ENCODE assay signal across 21 cellular contexts in the genomic region with DNA sequence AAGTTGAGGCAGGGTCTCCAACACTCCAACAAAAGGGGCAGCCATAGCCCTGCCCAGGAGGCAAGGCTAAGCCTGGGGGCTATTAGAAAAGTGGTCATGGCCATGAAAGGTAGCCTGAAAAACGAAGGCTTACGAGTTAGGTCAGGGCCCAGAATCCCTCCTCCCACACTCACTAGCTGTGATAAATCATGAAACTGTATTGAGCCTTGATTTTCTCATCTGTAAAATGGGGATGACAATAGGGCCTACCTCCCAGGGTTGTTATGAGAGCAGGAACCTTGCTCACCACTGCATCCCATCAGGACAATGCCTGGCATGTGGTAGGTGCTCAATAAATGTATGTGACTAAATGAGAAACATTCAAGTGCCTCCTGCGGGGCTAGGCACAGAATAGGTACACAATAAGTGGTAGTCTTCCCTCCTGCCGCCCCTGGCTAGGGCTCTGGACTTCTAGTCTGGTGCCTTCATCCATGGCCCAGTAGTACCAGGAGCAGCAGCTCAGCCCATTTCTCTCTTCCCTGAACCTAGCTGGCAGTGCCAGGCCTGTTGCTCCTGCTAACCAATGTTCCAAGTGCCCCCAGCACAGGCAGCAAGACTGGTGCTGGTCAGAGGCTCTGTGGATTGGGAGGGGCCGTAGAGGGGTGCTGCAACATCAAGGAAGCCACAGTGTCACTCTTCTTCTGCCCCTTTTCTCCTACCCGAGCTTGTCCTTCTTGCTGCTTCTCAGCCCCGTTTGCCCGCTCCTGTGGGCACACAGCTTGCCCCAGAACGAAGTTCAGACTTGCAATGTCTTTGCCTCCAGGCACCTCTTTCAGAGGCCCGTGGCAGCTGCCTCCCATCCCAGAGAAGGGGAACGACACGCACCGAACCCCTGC. TPM values are rescaled to one million over a fixed set of nuclear protein-coding genes. Genes with fewer than 3 reads are reported as not detected.
DNase-seq lines count a peak whose midpoint lies in the region; ATAC-seq, FAIRE-seq and TF ChIP-seq lines count a peak whose summit lies in the region.
"Had no signal": no experiment of that assay in that cellular context is flagged by ENCODE, and none has a peak within 500 bp of the region (broad histone marks: within the 10 kb centered on the region; RNA-seq: fewer than 3 reads in every experiment).

No MANE protein-coding gene starts in this region.

- TF ChIP-seq CTCF in HepG2 (CRISPR knock-in tag; IDR thresholded peaks at IDR 0.05) (no peak), right lobe of liver (IDR thresholded peaks at IDR 0.05) (no peak), H1 (IDR thresholded peaks at IDR 0.05; ENCODE audit: control extremely low read depth in 1 of 3, insufficient read depth in 1 of 3, low read depth in 1 of 3, low read length in 3 of 3) (no peak)

- peaks cover 10 to 35% of the 10 kb centered on the region in 2 experiments for H3K36me3 ChIP-seq in HepG2 (replicated peaks in 1 of 2; ENCODE audit: control insufficient read depth in 1 of 2, insufficient read depth in 2 of 2, low read length in 2 of 2)
- H3K36me3 ChIP-seq in right lobe of liver = no peaks in the 10 kb centered on the region
- no peaks in the 10 kb centered on the region for H3K36me3 ChIP-seq in H1 (ENCODE audit: control insufficient read depth in 2 of 4, insufficient read depth in 4 of 4, low read length in 3 of 4)
- H3K36me3 ChIP-seq in neuronal stem cell (replicated peaks in 1 of 2; ENCODE audit: control insufficient read depth in 2 of 2, insufficient read depth in 2 of 2, low read length in 2 of 2) = no peaks in the 10 kb centered on the region
- H3K36me3 ChIP-seq: SJSA1 had no signal

- H2AFZ ChIP-seq in HepG2 (ENCODE audit: low read length) (no peak overlapping the region), H1 (ENCODE audit: low read length) (no peak overlapping the region), neuronal stem cell (ENCODE audit: low read length) (no peak overlapping the region)

- H3K18ac ChIP-seq in H1 (ENCODE audit: extremely low read depth, low read length) (no peak overlapping the region), neuronal stem cell (ENCODE audit: low read length) (peak overlapping the region; percentile 48)

- H2BK12ac ChIP-seq in H1 (ENCODE audit: low read depth, low read length) (no peak overlapping the region), neuronal stem cell (ENCODE audit: low read length) (no peak overlapping the region)

- ATAC-seq in HepG2 (no peak), right lobe of liver (no peak)

- H3K27me3 ChIP-seq in HepG2 (ENCODE audit: control insufficient read depth in 1 of 2, insufficient read depth in 2 of 2, low read length in 2 of 2) (no peaks in the 10 kb centered on the region), right lobe of liver (no peaks in the 10 kb centered on the region), H1 (replicated peaks in 1 of 4; ENCODE audit: control insufficient read depth in 3 of 4, extremely low read depth in 1 of 4, insufficient read depth in 3 of 4, low read length in 3 of 4) (no peaks in the 10 kb centered on the region), neuronal stem cell (ENCODE audit: control insufficient read depth in 3 of 3, insufficient read depth in 3 of 3, low read depth in 1 of 3, low read length in 3 of 3) (no peaks in the 10 kb centered on the region)
- H3K27me3 ChIP-seq: SJSA1 had no signal

- H3K4ac ChIP-seq in H1 (replicated peaks; ENCODE audit: insufficient read length, low read depth, low read length) (no peak overlapping the region), neuronal stem cell (ENCODE audit: low read length) (no peak overlapping the region)

- intact Hi-C loops in HepG2 (cut with micrococcal nuclease; ENCODE audit: unreplicated experiment) = loop anchor here (2.0 kb wide), 1 partner anchor 75 kb away; no protein-coding TSS in a partner anchor
- intact Hi-C loops in right lobe of liver (cut with DNase I) = loop anchor here (5.0 to 10.0 kb wide), 2 partner anchors 137 to 145 kb away; no protein-coding TSS in a partner anchor
- intact Hi-C loops in cardiac septum (cut with DNase I) = no loop called here

- DNase-seq in HepG2 (ENCODE audit: low spot score) = no peak
- DNase-seq in right lobe of liver = no peak
- DNase-seq in H1 (ENCODE audit: low read depth in 1 of 2, low spot score in 2 of 2) = no peak
- no peak for DNase-seq in neuronal stem cell (ENCODE audit: low spot score)
- DNase-seq in occipital lobe (lab: John Stamatoyannopoulos, UW) = no peak
- no peak for DNase-seq in NCI-H128 (lab: John Stamatoyannopoulos, UW; ENCODE audit: unreplicated experiment)
- no peak for DNase-seq in NCI-H146 (lab: John Stamatoyannopoulos, UW)
- no peak for DNase-seq in cardiac septum (ENCODE audit: low spot score)
- DNase-seq: DND-41, MV-4-11, NCI-H1417 treated with DMSO at 0.1 percent for 48 hours, NCI-H2029, NCI-H2171, NCI-H446, NCI-H748 treated with DMSO at 0.1 percent for 48 hours, OCI-M1 had no signal

- no peaks in the 10 kb centered on the region for H3K23me2 ChIP-seq in H1 (ENCODE audit: low read depth, low read length)

- H2BK15ac ChIP-seq in H1 (ENCODE audit: low read length) (no peak overlapping the region), neuronal stem cell (ENCODE audit: low read length) (no peak overlapping the region)

- TF ChIP-seq EP300 in HepG2 (IDR thresholded peaks at IDR 0.05; ENCODE audit: low read depth in 2 of 2, low read length in 2 of 2) (no peak), HepG2 (CRISPR knock-in tag; IDR thresholded peaks at IDR 0.05; ENCODE audit: borderline replicate concordance) (no peak), H1 (IDR thresholded peaks at IDR 0.05; ENCODE audit: borderline replicate concordance in 1 of 2, low read depth in 2 of 2, low read length in 2 of 2) (no peak)

- H3K4me1 ChIP-seq in HepG2 (ENCODE audit: insufficient read depth, low read length) (peaks cover 51% of the 10 kb centered on the region), right lobe of liver (peaks cover 0 to 9% (median 4%) of the 10 kb centered on the region in 4 donors), H1 (replicated peaks in 1 of 4; ENCODE audit: control insufficient read depth in 3 of 4, insufficient read depth in 4 of 4, low read length in 3 of 4) (peaks cover 0 to 10% (median 2%) of the 10 kb centered on the region in 4 experiments; a peak in 4 of 7 replicates), neuronal stem cell (ENCODE audit: control insufficient read depth in 2 of 2, insufficient read depth in 1 of 2, low read depth in 1 of 2, low read length in 2 of 2) (peaks cover 5 to 15% of the 10 kb centered on the region in 2 donors)
- H3K4me1 ChIP-seq: SJSA1 had no signal

- TF ChIP-seq RAD21 in HepG2 (CRISPR knock-in tag; IDR thresholded peaks at IDR 0.05) (no peak), H1 (IDR thresholded peaks at IDR 0.05 in 1 of 2, conservative IDR thresholded peaks at IDR 0.05 in 1 of 2; ENCODE audit: low read depth in 2 of 2, low read length in 2 of 2) (no peak)

- H3K79me1 ChIP-seq in H1 (ENCODE audit: low read depth, low read length) (no peaks in the 10 kb centered on the region), neuronal stem cell (ENCODE audit: low read depth, low read length) (no peaks in the 10 kb centered on the region)

- H3K27ac ChIP-seq in HepG2 (ENCODE audit: extremely low read length, insufficient read depth, low read length) (no peak overlapping the region), right lobe of liver (no peak overlapping the region), H1 (ENCODE audit: low read depth, low read length) (no peak overlapping the region), neuronal stem cell (replicated peaks; ENCODE audit: low read length) (no peak overlapping the region)
- H3K27ac ChIP-seq: SJSA1 had no signal

- H3K14ac ChIP-seq in H1 (ENCODE audit: insufficient read length) (no peak overlapping the region), neuronal stem cell (ENCODE audit: low read length) (no peak overlapping the region)

- no peak overlapping the region for H2BK20ac ChIP-seq in H1 (ENCODE audit: low read length)

- H3K4me2 ChIP-seq in HepG2 (ENCODE audit: low read depth, low read length) = no peak overlapping the region
- no peak overlapping the region for H3K4me2 ChIP-seq in H1 (ENCODE audit: insufficient read depth in 1 of 2, low read depth in 2 of 2, low read length in 2 of 2)
- H3K4me2 ChIP-seq in neuronal stem cell (ENCODE audit: insufficient read depth, low read length, poor library complexity, severe bottlenecking) = no peak overlapping the region

- H3K9me3 ChIP-seq in HepG2 (ENCODE audit: low read length) = no peaks in the 10 kb centered on the region
- H3K9me3 ChIP-seq in right lobe of liver = no peaks in the 10 kb centered on the region
- no peaks in the 10 kb centered on the region for H3K9me3 ChIP-seq in H1 (ENCODE audit: insufficient read depth in 2 of 2, low read depth in 1 of 2, low read length in 1 of 2)
- H3K9me3 ChIP-seq in neuronal stem cell (replicated peaks in 1 of 2; ENCODE audit: control insufficient read depth in 2 of 2, insufficient read depth in 1 of 2, low read depth in 1 of 2, low read length in 2 of 2) = no peaks in the 10 kb centered on the region
- H3K9me3 ChIP-seq: SJSA1 had no signal

- H2BK120ac ChIP-seq in H1 (replicated peaks; ENCODE audit: low read depth, low read length) = no peak overlapping the region
- H2BK120ac ChIP-seq in neuronal stem cell (ENCODE audit: low read depth, low read length) = no peak overlapping the region

- no peak overlapping the region for H3K56ac ChIP-seq in H1 (replicated peaks; ENCODE audit: insufficient read length, low read depth, low read length)

- H4K91ac ChIP-seq in H1 (replicated peaks; ENCODE audit: insufficient read length, low read length) (no peak overlapping the region), neuronal stem cell (ENCODE audit: low read depth, low read length, poor library complexity) (no peak overlapping the region)

- 99% methylated on average over 12 of the region's 13 CpGs for WGBS in HepG2 (ENCODE audit: low lambda C conversion rate)
- 66% methylated on average over 5 of the region's 13 CpGs for WGBS in right lobe of liver (ENCODE audit: insufficient coverage, low coverage, low lambda C conversion rate, missing lambda C conversion rate)
- WGBS in H1 (ENCODE audit: extremely low coverage in 1 of 2, insufficient coverage in 1 of 2, insufficient read length in 1 of 2, insufficient replicate concordance in 2 of 2, low coverage in 1 of 2, low lambda C conversion rate in 2 of 2, missing lambda C conversion rate in 1 of 2), 2 experiments = 83% methylated on average over 12 of the region's 13 CpGs; no CpG with 5 or more reads in 1 of the 2 experiments
- WGBS in neuronal stem cell (ENCODE audit: extremely low coverage in 2 of 2, insufficient read length in 2 of 2, insufficient replicate concordance in 1 of 2), 2 donors = no CpG with 5 or more reads among the region's 13 CpGs

- H4K8ac ChIP-seq in H1 (ENCODE audit: extremely low read depth, insufficient read depth, low read length) (peak overlapping the region; percentile 12), neuronal stem cell (ENCODE audit: low read depth, low read length) (no peak overlapping the region)

- in situ Hi-C loops in HepG2 (cut with HindIII; ENCODE audit: extremely low pct_ligation_motif_present, low pct_unique_long_range_greater_than_20kb) = no loop called here

- no TSS peak for BruUV-seq in HepG2 (replicated peaks; lab: Mats Ljungman, UMichigan)

- FAIRE-seq in HepG2 (lab: Jason Lieb, UNC) (no peak), H1 (lab: Jason Lieb, UNC) (no peak)
- FAIRE-seq: G401.6, H54 had no signal

- CTCF ChIA-PET in HepG2 (lab: Yijun Ruan, JAX; ENCODE audit: low intra/inter-chr PET ratio, low total read pairs) = no interaction called here
- CTCF ChIA-PET in H1 (lab: Charles Lee; ENCODE audit: partially characterized antibody) = interaction anchor here (0.6 to 11.9 kb wide), 20 partner anchors 7 to 141 kb away, joined by 3 to 146 read pairs (median 8); partner anchors contain the start of genes EIF2B2 and PGF

- TF ChIP-seq POLR2A in HepG2 (IDR thresholded peaks at IDR 0.05; ENCODE audit: insufficient read depth in 1 of 2, low read depth in 2 of 2, low read length in 2 of 2) (no peak), right lobe of liver (IDR thresholded peaks at IDR 0.05) (no peak), H1 (IDR thresholded peaks at IDR 0.05; ENCODE audit: control extremely low read depth in 1 of 2, low read depth in 2 of 2, low read length in 2 of 2) (no peak)

- H3K9ac ChIP-seq in HepG2 (ENCODE audit: insufficient read depth, low read depth, low read length) (no peak overlapping the region), H1 (replicated peaks in 1 of 4; ENCODE audit: extremely low read depth in 1 of 4, low read depth in 3 of 4, low read length in 3 of 4) (no peak overlapping the region), neuronal stem cell (ENCODE audit: low read depth, low read length, poor library complexity) (no peak overlapping the region)

- H2BK5ac ChIP-seq in H1 (ENCODE audit: low read depth, low read length) (no peak overlapping the region), neuronal stem cell (ENCODE audit: low read length) (no peak overlapping the region)

- POLR2A ChIA-PET in HepG2 (lab: Yijun Ruan, JAX) (no interaction called here), H1 (lab: Charles Lee; ENCODE audit: partially characterized antibody) (interaction anchor here (0.8 to 1.6 kb wide), 4 partner anchors 9 to 41 kb away, joined by 3 to 4 read pairs (median 3); partner anchors contain the start of gene RPS6KL1)

- H2AK5ac ChIP-seq in H1 (ENCODE audit: low read depth, low read length) (no peak overlapping the region), neuronal stem cell (ENCODE audit: low read depth, low read length) (peak overlapping the region; percentile 22)

- H3K79me2 ChIP-seq in HepG2 (ENCODE audit: insufficient read depth, low read length) (peaks cover 3% of the 10 kb centered on the region), H1 (ENCODE audit: control insufficient read depth in 1 of 2, insufficient read depth in 2 of 2, low read length in 2 of 2) (no peaks in the 10 kb centered on the region)

- H3K4me3 ChIP-seq in HepG2 (replicated peaks in 1 of 3; ENCODE audit: insufficient read depth in 1 of 3, low read depth in 2 of 3, low read length in 3 of 3) = no peak overlapping the region
- no peak overlapping the region for H3K4me3 ChIP-seq in right lobe of liver
- no peak overlapping the region for H3K4me3 ChIP-seq in H1 (ENCODE audit: extremely low read depth in 1 of 4, insufficient read depth in 2 of 4, low read depth in 3 of 4, low read length in 4 of 4)
- H3K4me3 ChIP-seq in neuronal stem cell (ENCODE audit: low read length in 2 of 2) = no peak overlapping the region
- H3K4me3 ChIP-seq: SJSA1 had no signal

- no peak overlapping the region for H3K23ac ChIP-seq in H1 (ENCODE audit: insufficient read length)
- H3K23ac ChIP-seq in neuronal stem cell (ENCODE audit: low read depth, low read length, poor library complexity) = no peak overlapping the region

- H4K5ac ChIP-seq in H1 (ENCODE audit: insufficient read length, low read depth, low read length) = no peak overlapping the region

- H4K20me1 ChIP-seq in HepG2 (ENCODE audit: insufficient read depth, low read length) (no peaks in the 10 kb centered on the region; the same call in 1 of the 2 replicates), H1 (replicated peaks in 1 of 2; ENCODE audit: control insufficient read depth in 1 of 2, insufficient read depth in 2 of 2, low read length in 2 of 2) (no peaks in the 10 kb centered on the region)

RNA-seq across cellular contexts. Expression of gene PGF, which starts 7.8 kb away (rescaled TPM):
- total RNA-seq in HepG2 (2016; rRNA removed; fragmentation: Illumina TruSeq; extraction: Trizol) = 20.3 and 27.5 TPM in 2 replicates
- total RNA-seq in HepG2 (2016; cell fraction: cytosol; rRNA removed; fragmentation: Illumina TruSeq; extraction: Trizol; ENCODE audit: low read depth) = 13.0 and 16.2 TPM in 2 replicates
- total RNA-seq in HepG2 (2016; cell fraction: insoluble cytoplasmic fraction; rRNA removed; fragmentation: Illumina TruSeq; extraction: Trizol) = 17.4 and 28.0 TPM in 2 replicates
- 29.3 and 35.9 TPM in 2 replicates for total RNA-seq in HepG2 (2016; cell fraction: membrane; rRNA removed; fragmentation: Illumina TruSeq; extraction: Trizol)
- total RNA-seq in HepG2 (2016; cell fraction: nucleus; rRNA removed; fragmentation: Illumina TruSeq; extraction: Trizol) = 17.6 and 20.1 TPM in 2 replicates
- 10.7 and 15.9 TPM in 2 replicates for polyA plus RNA-seq in HepG2 (2011; rRNA removed)
- polyA plus RNA-seq in HepG2 (2011; cell fraction: cytosol; rRNA removed) = 10.4 and 12.8 TPM in 2 replicates
- 16.7 and 17.3 TPM in 2 replicates for polyA plus RNA-seq in HepG2 (2011; cell fraction: nucleus; rRNA removed)
- 12.1 and 22.6 TPM in 2 replicates for polyA plus RNA-seq in HepG2 (2012)
- 11.5 and 14.9 TPM in 2 replicates for polyA plus RNA-seq in HepG2 (2016; cell fraction: cytosol; fragmentation: Illumina TruSeq; extraction: Trizol; ENCODE audit: low read depth)
- polyA plus RNA-seq in HepG2 (2016; cell fraction: insoluble cytoplasmic fraction; fragmentation: Illumina TruSeq; extraction: Trizol; ENCODE audit: low read depth) = 21.6 and 21.8 TPM in 2 replicates
- 24.0 and 29.9 TPM in 2 replicates for polyA plus RNA-seq in HepG2 (2016; cell fraction: membrane; fragmentation: Illumina TruSeq; extraction: Trizol; ENCODE audit: low read depth)
- polyA plus RNA-seq in HepG2 (2016; cell fraction: nucleus; fragmentation: Illumina TruSeq; extraction: Trizol; ENCODE audit: insufficient read depth, low read depth) = 31.6 and 33.1 TPM in 2 replicates
- polyA minus RNA-seq in HepG2 (2011; rRNA and poly(A)+ RNA removed; ENCODE audit: low replicate concordance) = 0.12 and 15.6 TPM in 2 replicates
- polyA minus RNA-seq in HepG2 (2011; cell fraction: cytosol; rRNA and poly(A)+ RNA removed) = 9.2 and 10.9 TPM in 2 replicates
- polyA minus RNA-seq in HepG2 (2011; cell fraction: nucleus; rRNA and poly(A)+ RNA removed) = 12.9 and 21.1 TPM in 2 replicates
- 1 to 10 TPM in 5 of 6 experiments, under 1 TPM in 1; 0.55 to 4.2 (median 2.1) TPM for total RNA-seq in right lobe of liver
- total RNA-seq in H1 (2021; fragmentation: NEBNext Ultra II Directional; extraction: Animal tissue kit (Norgen Biotek cat#: 25700)) = 3.9 and 4.1 TPM in 2 replicates
- 2.1 and 2.8 TPM in 2 replicates for polyA plus RNA-seq in H1 (2011; rRNA removed)
- 2.3 TPM for polyA plus RNA-seq in H1 (2011; cell fraction: cytosol; rRNA removed)
- 4.3 TPM for polyA plus RNA-seq in H1 (2011; cell fraction: nucleus; rRNA removed)
- polyA plus RNA-seq in H1 (2012, experiment 1 of 2) = 2.1 to 3.3 TPM (median 2.9 TPM) in 4 replicates
- polyA plus RNA-seq in H1 (2012, experiment 2 of 2) = 2.8 TPM
- 2.9 TPM for polyA plus RNA-seq in H1 (2013, experiment 1 of 2)
- polyA plus RNA-seq in H1 (2013, experiment 2 of 2) = 3.1 TPM
- polyA minus RNA-seq in H1 (2011; rRNA and poly(A)+ RNA removed) = 1.2 and 1.7 TPM in 2 replicates
- 4.0 TPM for polyA minus RNA-seq in H1 (2011; cell fraction: cytosol; rRNA and poly(A)+ RNA removed)
- polyA minus RNA-seq in H1 (2011; cell fraction: nucleus; rRNA and poly(A)+ RNA removed) = 8.7 TPM
- 0.53 TPM for polyA plus RNA-seq in neuronal stem cell (2013, experiment 1 of 2)
- polyA plus RNA-seq in neuronal stem cell (2013, experiment 2 of 2) = 0.69 TPM
- total RNA-seq in occipital lobe = 2.0 TPM
- total RNA-seq in cardiac septum = 9.4 TPM
- polyA plus RNA-seq: IgD-negative memory B cell had no signal

RNA-seq across cellular contexts. Expression of gene RPS6KL1, which starts 24.5 kb away (rescaled TPM):
- 8.1 and 11.5 TPM in 2 replicates for total RNA-seq in HepG2 (2016; rRNA removed; fragmentation: Illumina TruSeq; extraction: Trizol)
- total RNA-seq in HepG2 (2016; cell fraction: cytosol; rRNA removed; fragmentation: Illumina TruSeq; extraction: Trizol; ENCODE audit: low read depth) = 2.4 and 2.7 TPM in 2 replicates
- 5.4 and 11.9 TPM in 2 replicates for total RNA-seq in HepG2 (2016; cell fraction: insoluble cytoplasmic fraction; rRNA removed; fragmentation: Illumina TruSeq; extraction: Trizol)
- total RNA-seq in HepG2 (2016; cell fraction: membrane; rRNA removed; fragmentation: Illumina TruSeq; extraction: Trizol) = 6.9 and 7.9 TPM in 2 replicates
- total RNA-seq in HepG2 (2016; cell fraction: nucleus; rRNA removed; fragmentation: Illumina TruSeq; extraction: Trizol) = 12.4 and 16.2 TPM in 2 replicates
- polyA plus RNA-seq in HepG2 (2011; rRNA removed) = 6.5 and 10.3 TPM in 2 replicates
- 3.2 and 3.9 TPM in 2 replicates for polyA plus RNA-seq in HepG2 (2011; cell fraction: cytosol; rRNA removed)
- 23.6 and 25.1 TPM in 2 replicates for polyA plus RNA-seq in HepG2 (2011; cell fraction: nucleus; rRNA removed)
- 4.9 and 11.7 TPM in 2 replicates for polyA plus RNA-seq in HepG2 (2012)
- 1.2 and 1.7 TPM in 2 replicates for polyA plus RNA-seq in HepG2 (2016; cell fraction: cytosol; fragmentation: Illumina TruSeq; extraction: Trizol; ENCODE audit: low read depth)
- polyA plus RNA-seq in HepG2 (2016; cell fraction: insoluble cytoplasmic fraction; fragmentation: Illumina TruSeq; extraction: Trizol; ENCODE audit: low read depth) = 3.7 and 6.7 TPM in 2 replicates
- 2.9 and 4.2 TPM in 2 replicates for polyA plus RNA-seq in HepG2 (2016; cell fraction: membrane; fragmentation: Illumina TruSeq; extraction: Trizol; ENCODE audit: low read depth)
- 20.2 and 23.1 TPM in 2 replicates for polyA plus RNA-seq in HepG2 (2016; cell fraction: nucleus; fragmentation: Illumina TruSeq; extraction: Trizol; ENCODE audit: insufficient read depth, low read depth)
- 8.7 and 18.6 TPM in 2 replicates for polyA minus RNA-seq in HepG2 (2011; rRNA and poly(A)+ RNA removed; ENCODE audit: low replicate concordance)
- 2.4 and 3.3 TPM in 2 replicates for polyA minus RNA-seq in HepG2 (2011; cell fraction: cytosol; rRNA and poly(A)+ RNA removed)
- polyA minus RNA-seq in HepG2 (2011; cell fraction: nucleus; rRNA and poly(A)+ RNA removed) = 12.1 and 17.3 TPM in 2 replicates
- 1 to 10 TPM; 3.9 to 7.9 (median 4.9) TPM for total RNA-seq in right lobe of liver
- total RNA-seq in H1 (2021; fragmentation: NEBNext Ultra II Directional; extraction: Animal tissue kit (Norgen Biotek cat#: 25700)) = 11.3 and 13.8 TPM in 2 replicates
- 9.4 and 9.8 TPM in 2 replicates for polyA plus RNA-seq in H1 (2011; rRNA removed)
- 13.9 TPM for polyA plus RNA-seq in H1 (2011; cell fraction: cytosol; rRNA removed)
- polyA plus RNA-seq in H1 (2011; cell fraction: nucleus; rRNA removed) = 45.2 TPM
- polyA plus RNA-seq in H1 (2012, experiment 1 of 2) = 9.3 to 19.0 TPM (median 15.0 TPM) in 4 replicates
- polyA plus RNA-seq in H1 (2012, experiment 2 of 2) = 5.9 TPM
- 6.5 TPM for polyA plus RNA-seq in H1 (2013, experiment 1 of 2)
- polyA plus RNA-seq in H1 (2013, experiment 2 of 2) = 5.4 TPM
- polyA minus RNA-seq in H1 (2011; rRNA and poly(A)+ RNA removed) = 21.4 and 21.5 TPM in 2 replicates
- polyA minus RNA-seq in H1 (2011; cell fraction: cytosol; rRNA and poly(A)+ RNA removed) = 7.9 TPM
- 25.7 TPM for polyA minus RNA-seq in H1 (2011; cell fraction: nucleus; rRNA and poly(A)+ RNA removed)
- polyA plus RNA-seq in neuronal stem cell (2013, experiment 1 of 2) = 4.4 TPM
- polyA plus RNA-seq in neuronal stem cell (2013, experiment 2 of 2) = 4.9 TPM
- total RNA-seq in occipital lobe = 26.5 TPM
- total RNA-seq in cardiac septum = 19.8 TPM
- total RNA-seq: A172, SJSA1 had no signal

RNA-seq across cellular contexts. Expression of gene EIF2B2, which starts 55.1 kb away (rescaled TPM):
- total RNA-seq in HepG2 (2016; rRNA removed; fragmentation: Illumina TruSeq; extraction: Trizol) = 54.4 and 80.9 TPM in 2 replicates
- total RNA-seq in HepG2 (2016; cell fraction: cytosol; rRNA removed; fragmentation: Illumina TruSeq; extraction: Trizol; ENCODE audit: low read depth) = 10.9 and 15.6 TPM in 2 replicates
- total RNA-seq in HepG2 (2016; cell fraction: insoluble cytoplasmic fraction; rRNA removed; fragmentation: Illumina TruSeq; extraction: Trizol) = 56.6 and 74.9 TPM in 2 replicates
- total RNA-seq in HepG2 (2016; cell fraction: membrane; rRNA removed; fragmentation: Illumina TruSeq; extraction: Trizol) = 18.1 and 24.3 TPM in 2 replicates
- total RNA-seq in HepG2 (2016; cell fraction: nucleus; rRNA removed; fragmentation: Illumina TruSeq; extraction: Trizol) = 26.5 and 26.8 TPM in 2 replicates
- polyA plus RNA-seq in HepG2 (2011; rRNA removed) = 71.7 and 78.6 TPM in 2 replicates
- 69.7 and 85.2 TPM in 2 replicates for polyA plus RNA-seq in HepG2 (2011; cell fraction: cytosol; rRNA removed)
- polyA plus RNA-seq in HepG2 (2011; cell fraction: nucleus; rRNA removed) = 27.5 and 29.1 TPM in 2 replicates
- polyA plus RNA-seq in HepG2 (2012) = 33.6 and 54.0 TPM in 2 replicates
- 19.8 and 22.0 TPM in 2 replicates for polyA plus RNA-seq in HepG2 (2016; cell fraction: cytosol; fragmentation: Illumina TruSeq; extraction: Trizol; ENCODE audit: low read depth)
- polyA plus RNA-seq in HepG2 (2016; cell fraction: insoluble cytoplasmic fraction; fragmentation: Illumina TruSeq; extraction: Trizol; ENCODE audit: low read depth) = 91.0 and 97.2 TPM in 2 replicates
- 22.9 and 23.0 TPM in 2 replicates for polyA plus RNA-seq in HepG2 (2016; cell fraction: membrane; fragmentation: Illumina TruSeq; extraction: Trizol; ENCODE audit: low read depth)
- 37.9 and 39.1 TPM in 2 replicates for polyA plus RNA-seq in HepG2 (2016; cell fraction: nucleus; fragmentation: Illumina TruSeq; extraction: Trizol; ENCODE audit: insufficient read depth, low read depth)
- polyA minus RNA-seq in HepG2 (2011; rRNA and poly(A)+ RNA removed; ENCODE audit: low replicate concordance) = 63.6 and 109 TPM in 2 replicates
- polyA minus RNA-seq in HepG2 (2011; cell fraction: cytosol; rRNA and poly(A)+ RNA removed) = 20.6 and 23.0 TPM in 2 replicates
- polyA minus RNA-seq in HepG2 (2011; cell fraction: nucleus; rRNA and poly(A)+ RNA removed) = 24.2 and 26.6 TPM in 2 replicates
- 10 to 100 TPM; 16.1 to 37.5 (median 20.1) TPM for total RNA-seq in right lobe of liver
- 42.6 and 51.4 TPM in 2 replicates for total RNA-seq in H1 (2021; fragmentation: NEBNext Ultra II Directional; extraction: Animal tissue kit (Norgen Biotek cat#: 25700))
- 59.7 and 79.9 TPM in 2 replicates for polyA plus RNA-seq in H1 (2011; rRNA removed)
- polyA plus RNA-seq in H1 (2011; cell fraction: cytosol; rRNA removed) = 85.4 TPM
- 64.5 TPM for polyA plus RNA-seq in H1 (2011; cell fraction: nucleus; rRNA removed)
- 48.8 to 54.9 TPM (median 53.1 TPM) in 4 replicates for polyA plus RNA-seq in H1 (2012, experiment 1 of 2)
- polyA plus RNA-seq in H1 (2012, experiment 2 of 2) = 20.3 TPM
- 27.6 TPM for polyA plus RNA-seq in H1 (2013, experiment 1 of 2)
- 25.4 TPM for polyA plus RNA-seq in H1 (2013, experiment 2 of 2)
- polyA minus RNA-seq in H1 (2011; rRNA and poly(A)+ RNA removed) = 57.0 and 65.4 TPM in 2 replicates
- 31.3 TPM for polyA minus RNA-seq in H1 (2011; cell fraction: cytosol; rRNA and poly(A)+ RNA removed)
- polyA minus RNA-seq in H1 (2011; cell fraction: nucleus; rRNA and poly(A)+ RNA removed) = 24.0 TPM
- 27.5 TPM for polyA plus RNA-seq in neuronal stem cell (2013, experiment 1 of 2)
- polyA plus RNA-seq in neuronal stem cell (2013, experiment 2 of 2) = 27.3 TPM
- 20.3 TPM for total RNA-seq in occipital lobe
- total RNA-seq in cardiac septum = 36.4 TPM
